ENCODE assay signal across 24 cellular contexts in the genomic region with DNA sequence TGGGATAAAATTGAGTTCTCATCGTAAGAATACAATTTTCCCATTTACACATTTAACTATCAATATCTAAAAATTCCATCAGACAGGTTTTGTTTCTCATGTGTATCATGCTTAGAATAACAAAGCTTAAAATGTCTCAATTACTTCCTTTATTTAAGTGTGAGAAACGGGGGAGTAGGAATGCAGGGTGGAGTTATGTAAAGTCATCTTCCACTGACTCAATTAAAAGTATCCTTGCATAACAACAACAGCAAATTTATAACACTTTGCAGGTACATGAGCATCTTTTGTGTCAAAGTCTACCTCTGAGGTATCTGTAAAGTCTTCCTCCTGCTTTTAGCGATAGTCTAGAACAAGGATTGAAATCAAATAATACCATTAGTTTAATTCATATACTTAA.
DNase-seq lines count a peak whose midpoint lies in the region; ATAC-seq and TF ChIP-seq lines count a peak whose summit lies in the region.
"Had no signal": no experiment of that assay in that cellular context is flagged by ENCODE, and none has a peak within 500 bp of the region (broad histone marks: within the 10 kb centered on the region; RNA-seq: fewer than 3 reads in every experiment).

No MANE protein-coding gene starts in this region.

- no peaks in the 10 kb centered on the region for H4K20me1 ChIP-seq in GM23338 (replicated peaks; ENCODE audit: insufficient read depth)
- H4K20me1 ChIP-seq in smooth muscle cell (ENCODE audit: low read depth): no peaks in the 10 kb centered on the region
- H4K20me1 ChIP-seq: BLaER1 treated with 17β-estradiol and CSF1 and Interleukin-3, amounts not matched to agents 10 nM and 100 nM had no signal

- H3K4me3 ChIP-seq in GM23338: no peak overlapping the region
- H3K4me3 ChIP-seq in NT2/D1 (ENCODE audit: insufficient read length, low read depth): no peak overlapping the region
- no peak overlapping the region for H3K4me3 ChIP-seq in epithelial cell of esophagus (ENCODE audit: low read length)
- H3K4me3 ChIP-seq in smooth muscle cell: no peak overlapping the region
- H3K4me3 ChIP-seq: A549; BLaER1 treated with 17β-estradiol and CSF1 and Interleukin-3, amounts not matched to agents 10 nM and 100 nM; GM12878; GM23248 had no signal

- 68% methylated on average over 3 of the region's 3 CpGs for WGBS in smooth muscle cell (ENCODE audit: low lambda C conversion rate)

- no peaks in the 10 kb centered on the region for H3F3A ChIP-seq in GM23338 (replicated peaks; ENCODE audit: low read depth)
- no peaks in the 10 kb centered on the region for H3F3A ChIP-seq in smooth muscle cell (ENCODE audit: low read depth)

- no peaks in the 10 kb centered on the region for H3K79me2 ChIP-seq in GM23338 (replicated peaks; ENCODE audit: insufficient read depth)
- H3K79me2 ChIP-seq in smooth muscle cell (ENCODE audit: low read depth): no peaks in the 10 kb centered on the region

- H3K36me3 Mint-ChIP-seq in GM23338 (ENCODE audit: low read depth): no peaks in the 10 kb centered on the region; the same call in 2 of the 3 replicates
- H3K36me3 Mint-ChIP-seq: CD14-positive monocyte; CD8-positive, alpha-beta memory T cell had no signal

- no peak overlapping the region for H3K27ac Mint-ChIP-seq in GM23338
- H3K27ac Mint-ChIP-seq: CD14-positive monocyte; CD4-positive, alpha-beta T cell had no signal

- H3K27me3 ChIP-seq in GM23338 (ENCODE audit: insufficient read depth) (no peaks in the 10 kb centered on the region), NT2/D1 (ENCODE audit: insufficient read depth, insufficient read length) (no peaks in the 10 kb centered on the region), smooth muscle cell (ENCODE audit: low read depth) (no peaks in the 10 kb centered on the region)
- H3K27me3 ChIP-seq: BE2C; BLaER1 treated with 17β-estradiol and CSF1 and Interleukin-3, amounts not matched to agents 10 nM and 100 nM had no signal

- no peaks in the 10 kb centered on the region for H3K9me3 ChIP-seq in NT2/D1 (ENCODE audit: insufficient read depth, low read length)
- H3K9me3 ChIP-seq in smooth muscle cell (replicated peaks; ENCODE audit: low read depth): no peaks in the 10 kb centered on the region
- H3K9me3 ChIP-seq: A549, BE2C had no signal

- peaks cover 4% of the 10 kb centered on the region for H3K27me3 Mint-ChIP-seq in GM23338 (ENCODE audit: insufficient read depth, low read depth, poor library complexity)

- H2AFZ ChIP-seq in GM23338 (no peak overlapping the region), smooth muscle cell (ENCODE audit: low read depth) (peak overlapping the region; percentile 21)
- H2AFZ ChIP-seq: GM23248 had no signal

- no peak overlapping the region for H3K9ac ChIP-seq in NT2/D1 (ENCODE audit: insufficient read length, low read depth)
- H3K9ac ChIP-seq in smooth muscle cell (ENCODE audit: low read depth): no peak overlapping the region
- H3K9ac ChIP-seq: BLaER1 treated with 17β-estradiol and CSF1 and Interleukin-3, amounts not matched to agents 10 nM and 100 nM; GM23248 had no signal

- H3K36me3 ChIP-seq in GM23338 (ENCODE audit: insufficient read depth) (no peaks in the 10 kb centered on the region), NT2/D1 (ENCODE audit: insufficient read depth, insufficient read length, low read length) (no peaks in the 10 kb centered on the region), smooth muscle cell (ENCODE audit: low read depth) (no peaks in the 10 kb centered on the region)
- H3K36me3 ChIP-seq: BE2C; BLaER1 treated with 17β-estradiol and CSF1 and Interleukin-3, amounts not matched to agents 10 nM and 100 nM had no signal

- no peaks in the 10 kb centered on the region; the same call in 1 of the 2 replicates for H3K4me1 ChIP-seq in GM23338 (ENCODE audit: insufficient read depth)
- no peaks in the 10 kb centered on the region for H3K4me1 ChIP-seq in NT2/D1 (ENCODE audit: insufficient read depth, insufficient read length)
- H3K4me1 ChIP-seq in smooth muscle cell (ENCODE audit: low read depth): no peaks in the 10 kb centered on the region
- H3K4me1 ChIP-seq: A549, BE2C had no signal

- DNase-seq in GM23338 (ENCODE audit: low spot score): peak; percentile 61
- DNase-seq in NT2/D1 (ENCODE audit: low read depth, low spot score): peak; percentile 32
- DNase-seq in epithelial cell of esophagus (ENCODE audit: low read depth): peak; percentile 64
- no peak for DNase-seq in smooth muscle cell (lab: John Stamatoyannopoulos, UW; ENCODE audit: unreplicated experiment)
- DNase-seq in stimulated activated naive CD4-positive, alpha-beta T cell (lab: John Stamatoyannopoulos, UW): no peak
- DNase-seq in stimulated activated CD4-positive, alpha-beta T cell treated with anti-CD3 and anti-CD28 coated beads, Interleukin-4, amount 100 ng/mL, for 24 hours: no peak
- DNase-seq in NCI-H1694 treated with DMSO at 0.1 percent for 48 hours (lab: John Stamatoyannopoulos, UW): no peak
- DNase-seq: 8988T; ACHN; AML-193; BE2C; CD4-positive, alpha-beta T cell; CD8-positive, alpha-beta memory T cell; DMS 273 treated with DMSO at 0.1 percent for 48 hours; DMS79; EL; GDM1; GM23248; H9 had no signal

- H3K4me3 Mint-ChIP-seq in GM23338: no peak overlapping the region
- H3K4me3 Mint-ChIP-seq: CD14-positive monocyte; CD4-positive, alpha-beta T cell; CD8-positive, alpha-beta memory T cell; H9 had no signal

- H3K9me2 ChIP-seq in GM23338 (ENCODE audit: insufficient read depth): no peaks in the 10 kb centered on the region

- TF ChIP-seq CTCF in GM23338 (conservative IDR thresholded peaks at IDR 0.05; ENCODE audit: low read depth in 2 of 2): no peak
- TF ChIP-seq CTCF in epithelial cell of esophagus (IDR thresholded peaks at IDR 0.05; ENCODE audit: insufficient read depth, low read depth, low read length, missing control alignments): no peak
- no peak for TF ChIP-seq CTCF in smooth muscle cell (IDR thresholded peaks at IDR 0.05; ENCODE audit: borderline replicate concordance, insufficient read depth, poor library complexity, severe bottlenecking)

- peaks cover 8% of the 10 kb centered on the region; the same call in 2 of the 3 replicates for H3K4me1 Mint-ChIP-seq in GM23338
- H3K4me1 Mint-ChIP-seq: CD14-positive monocyte; CD8-positive, alpha-beta memory T cell had no signal

- H3K4me2 ChIP-seq in GM23338 (no peak overlapping the region), smooth muscle cell (no peak overlapping the region)
- H3K4me2 ChIP-seq: A549; BLaER1 treated with 17β-estradiol and CSF1 and Interleukin-3, amounts not matched to agents 10 nM and 100 nM had no signal

- no peaks in the 10 kb centered on the region; the same call in 2 of the 3 replicates for H3K9me3 Mint-ChIP-seq in GM23338

- H3K27ac ChIP-seq in GM23338 (ENCODE audit: low read depth): peak overlapping the region; percentile 33; the same call in 1 of the 2 replicates
- no peak overlapping the region for H3K27ac ChIP-seq in smooth muscle cell (ENCODE audit: low read depth)
- H3K27ac ChIP-seq: A549; BLaER1 treated with 17β-estradiol and CSF1 and Interleukin-3, amounts not matched to agents 10 nM and 100 nM; GM23248 had no signal

- no peak; the same call in 2 of the 3 replicates for ATAC-seq in GM23338
- ATAC-seq: A549, GM12878, HCT116 had no signal

TF ChIP-seq in GM23338, 12 proteins besides CTCF, POLR2A, EP300 and RAD21:
- no peak for TF ChIP-seq CREB1 (CRISPR knock-in tag; IDR thresholded peaks at IDR 0.05; ENCODE audit: low read depth)
- TF ChIP-seq NANOG (IDR thresholded peaks at IDR 0.05; ENCODE audit: borderline replicate concordance): peak; percentile 56; the same call in 1 of the 2 replicates
- TF ChIP-seq EZH2phosphoT487 (IDR thresholded peaks at IDR 0.05; ENCODE audit: unreplicated experiment): no peak
- TF ChIP-seq ZNF114 (CRISPR knock-in tag; IDR thresholded peaks at IDR 0.05): no peak
TF ChIP-seq in GM23338: peak in this region for 1.

Comparison
In these comparisons a context has a peak if more than half of its experiments do, and no peak if none do; other contexts are left out.
1. DNase-seq: peak in GM23338 (single experiment), NT2/D1 (single experiment) and epithelial cell of esophagus (single experiment); none in smooth muscle cell (single experiment), stimulated activated naive CD4-positive, alpha-beta T cell (0 of 6), stimulated activated CD4-positive, alpha-beta T cell treated with anti-CD3 and anti-CD28 coated beads, Interleukin-4, amount 100 ng/mL, for 24 hours (single experiment) and NCI-H1694 treated with DMSO at 0.1 percent for 48 hours (single experiment).